In the genomic region with DNA sequence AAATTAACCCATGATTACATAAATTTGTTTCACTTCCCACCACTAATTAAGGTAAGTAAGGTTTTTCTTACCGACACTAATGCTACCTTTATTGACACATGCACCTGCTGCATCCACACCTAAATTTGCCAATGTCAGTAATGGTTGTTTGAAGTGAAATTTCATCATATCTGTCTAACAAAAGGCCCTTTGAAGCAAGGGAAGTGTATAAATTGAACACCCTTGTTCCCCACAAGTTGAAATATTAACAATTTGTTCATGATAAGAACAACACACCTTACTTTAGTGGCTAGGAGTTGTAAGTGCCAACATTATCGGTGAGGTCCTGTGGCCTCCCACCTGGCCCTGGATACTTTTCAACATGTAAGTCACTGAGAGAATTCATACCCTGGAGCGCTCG, we compare ENCODE assay signal across 16 cellular contexts.
"Had no signal": no experiment of that assay in that cellular context is flagged by ENCODE, and none has a peak within 500 bp of the region (broad histone marks: within the 10 kb centered on the region; RNA-seq: fewer than 3 reads in every experiment).

No MANE protein-coding gene starts in this region.

- H3K9me3 ChIP-seq: gastrocnemius medialis, heart right ventricle, lower lobe of right lung, transverse colon, vagina had no signal

- FAIRE-seq: astrocyte had no signal

- ATAC-seq: activated naive CD8-positive, alpha-beta T cell treated with anti-CD3 and anti-CD28 coated beads, Interleukin-2, amount 50 U/mL, for 24 hours; gastrocnemius medialis; heart right ventricle had no signal

- DNase-seq: activated CD4-positive, CD25-positive, alpha-beta regulatory T cell treated with anti-CD3 and anti-CD28 coated beads, Interleukin-2, amount 50 U/mL, for 72 hours; activated naive CD4-positive, alpha-beta T cell treated with anti-CD3 and anti-CD28 coated beads for 36 hours; activated naive CD8-positive, alpha-beta T cell treated with anti-CD3 and anti-CD28 coated beads, Interleukin-2, amount 50 U/mL, for 24 hours; activated T-cell treated with anti-CD3 and anti-CD28 coated beads for 4 hours; endodermal cell; gastrocnemius medialis; heart right ventricle; lower lobe of right lung; naive B cell; stimulated activated CD4-positive, alpha-beta T cell treated with anti-CD3 and anti-CD28 coated beads, Interleukin-15, amount 100 ng/mL, for 24 hours; stimulated activated CD4-positive, alpha-beta T cell treated with anti-CD3 and anti-CD28 coated beads, Interleukin-4, amount 100 ng/mL, for 1 hour; stimulated activated naive CD4-positive, alpha-beta T cell treated with Interleukin-2 at 50 U/mL for 16 hours; T1000; transverse colon had no signal

- H3K4me1 ChIP-seq: gastrocnemius medialis, heart right ventricle, lower lobe of right lung, vagina had no signal

- H3K36me3 ChIP-seq: transverse colon had no signal

- H3K4me3 ChIP-seq: gastrocnemius medialis, heart right ventricle, lower lobe of right lung, transverse colon, vagina had no signal
